30 cellular contexts compared by ENCODE assay signal in the genomic region with DNA sequence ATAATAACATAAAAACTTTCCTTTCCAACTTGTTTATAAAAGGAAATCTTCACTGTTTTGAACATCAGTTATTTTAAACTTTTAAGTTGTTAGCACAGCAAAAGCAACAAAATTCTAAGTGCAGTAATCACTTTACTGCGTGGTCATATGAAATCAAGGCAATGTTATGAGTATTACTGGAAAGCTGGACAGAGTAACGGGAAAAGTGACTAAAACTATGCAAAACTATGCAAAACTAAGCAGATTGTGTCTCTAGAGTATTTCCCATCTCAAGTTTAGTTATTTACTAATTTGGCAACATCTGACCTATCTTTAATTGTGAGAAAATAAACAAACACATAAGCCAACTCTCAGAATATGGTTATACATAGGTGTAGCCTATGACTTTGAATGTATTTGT.
"Had no signal": no experiment of that assay in that cellular context is flagged by ENCODE, and none has a peak within 500 bp of the region (broad histone marks: within the 10 kb centered on the region; RNA-seq: fewer than 3 reads in every experiment).

No MANE protein-coding gene starts in this region.

- H3K9me3 ChIP-seq: ascending aorta, breast epithelium, esophagus muscularis mucosa had no signal

- DNase-seq: activated CD4-positive, alpha-beta memory T cell treated with anti-CD3 and anti-CD28 coated beads, Interleukin-2, amount 10 ng/mL, durations not matched to agents 7 days and 5 days; activated CD4-positive, alpha-beta T cell treated with anti-CD3 and anti-CD28 coated beads for 1 hour; activated CD4-positive, alpha-beta T cell treated with anti-CD3 and anti-CD28 coated beads for 4 hours; activated CD4-positive, alpha-beta T cell treated with anti-CD3 and anti-CD28 coated beads, Interleukin-2, amount 10 ng/mL, durations not matched to agents 7 days and 5 days; activated CD4-positive, alpha-beta T cell treated with anti-CD3 and anti-CD28 coated beads, Interleukin-2, amount 50 U/mL, for 4 hours; activated CD8-positive, alpha-beta memory T cell treated with anti-CD3 and anti-CD28 coated beads, Interleukin-2, amount 50 U/mL, for 48 hours; activated gamma-delta T cell; activated naive CD4-positive, alpha-beta T cell; activated naive CD4-positive, alpha-beta T cell treated with anti-CD3 and anti-CD28 coated beads, Interleukin-2, amount 10 ng/mL, durations not matched to agents 7 days and 5 days; activated naive CD8-positive, alpha-beta T cell treated with anti-CD3 and anti-CD28 coated beads, Interleukin-2, amount 10 ng/mL, durations not matched to agents 7 days and 5 days; activated T-cell treated with anti-CD3 and anti-CD28 coated beads for 4 hours; activated T-cell treated with anti-CD3 and anti-CD28 coated beads, Interleukin-2, amount 50 U/mL, for 24 hours; activated T-cell treated with anti-CD3 and anti-CD28 coated beads, Interleukin-2, amount 50 U/mL, for 72 hours; central memory CD4-positive, alpha-beta T cell; dorsolateral prefrontal cortex; effector memory CD4-positive, alpha-beta T cell; endodermal cell; erythroblast; foreskin fibroblast; head of caudate nucleus; T-helper 2 cell had no signal

- H3K36me3 ChIP-seq: ascending aorta, breast epithelium, cardiac muscle cell, esophagus muscularis mucosa had no signal

- H3K4me1 ChIP-seq: ascending aorta, breast epithelium, esophagus muscularis mucosa had no signal

- ATAC-seq: activated naive CD4-positive, alpha-beta T cell treated with anti-CD3 and anti-CD28 coated beads, Interleukin-2, amount 50 U/mL, for 72 hours; activated T-cell treated with anti-CD3 and anti-CD28 coated beads, Interleukin-2, amount 50 U/mL, for 72 hours had no signal

- H3K4me3 Mint-ChIP-seq: activated CD4-positive, alpha-beta memory T cell treated with anti-CD3 and anti-CD28 coated beads, Interleukin-2, amount 10 ng/mL, durations not matched to agents 7 days and 5 days; activated CD4-positive, alpha-beta T cell treated with anti-CD3 and anti-CD28 coated beads, Interleukin-2, amount 10 ng/mL, durations not matched to agents 7 days and 5 days; activated naive CD4-positive, alpha-beta T cell treated with anti-CD3 and anti-CD28 coated beads, Interleukin-2, amount 10 ng/mL, durations not matched to agents 7 days and 5 days; activated naive CD8-positive, alpha-beta T cell treated with anti-CD3 and anti-CD28 coated beads, Interleukin-2, amount 10 ng/mL, durations not matched to agents 7 days and 5 days; activated T-cell treated with anti-CD3 and anti-CD28 coated beads, Interleukin-2, amount 50 U/mL, for 24 hours; activated T-cell treated with anti-CD3 and anti-CD28 coated beads, Interleukin-2, amount 50 U/mL, for 72 hours; brain; dendritic cell treated with granulocyte-macrophage colony-stimulating factor and Interleukin-4, amounts not matched to agents 40 ng/mL and 50 ng/mL, for 4 days; endodermal cell had no signal

- H3K36me3 Mint-ChIP-seq: activated naive CD4-positive, alpha-beta T cell treated with anti-CD3 and anti-CD28 coated beads, Interleukin-2, amount 10 ng/mL, durations not matched to agents 7 days and 5 days; activated naive CD8-positive, alpha-beta T cell treated with anti-CD3 and anti-CD28 coated beads, Interleukin-2, amount 10 ng/mL, durations not matched to agents 7 days and 5 days; brain had no signal

- H3K4me3 ChIP-seq: ascending aorta, breast epithelium, cardiac muscle cell, coronary artery, dorsolateral prefrontal cortex, esophagus muscularis mucosa had no signal

- H3K9me3 Mint-ChIP-seq: activated CD4-positive, alpha-beta memory T cell treated with anti-CD3 and anti-CD28 coated beads, Interleukin-2, amount 10 ng/mL, durations not matched to agents 7 days and 5 days; activated CD4-positive, alpha-beta T cell treated with anti-CD3 and anti-CD28 coated beads, Interleukin-2, amount 10 ng/mL, durations not matched to agents 7 days and 5 days; activated naive CD4-positive, alpha-beta T cell treated with anti-CD3 and anti-CD28 coated beads, Interleukin-2, amount 10 ng/mL, durations not matched to agents 7 days and 5 days; activated naive CD8-positive, alpha-beta T cell treated with anti-CD3 and anti-CD28 coated beads, Interleukin-2, amount 10 ng/mL, durations not matched to agents 7 days and 5 days; activated T-cell treated with anti-CD3 and anti-CD28 coated beads, Interleukin-2, amount 50 U/mL, for 72 hours; dendritic cell treated with granulocyte-macrophage colony-stimulating factor and Interleukin-4, amounts not matched to agents 40 ng/mL and 50 ng/mL, for 4 days; endodermal cell had no signal

- H3K27me3 ChIP-seq: ascending aorta, breast epithelium, cardiac muscle cell, dorsolateral prefrontal cortex had no signal

- H3K4me1 Mint-ChIP-seq: activated naive CD8-positive, alpha-beta T cell treated with anti-CD3 and anti-CD28 coated beads, Interleukin-2, amount 10 ng/mL, durations not matched to agents 7 days and 5 days; brain had no signal

- H3K27ac ChIP-seq: ascending aorta, breast epithelium, cardiac muscle cell, coronary artery, dorsolateral prefrontal cortex, esophagus muscularis mucosa had no signal

- FAIRE-seq: frontal cortex had no signal

- H3K27ac Mint-ChIP-seq: activated CD4-positive, alpha-beta memory T cell treated with anti-CD3 and anti-CD28 coated beads, Interleukin-2, amount 10 ng/mL, durations not matched to agents 7 days and 5 days; activated CD4-positive, alpha-beta T cell treated with anti-CD3 and anti-CD28 coated beads, Interleukin-2, amount 10 ng/mL, durations not matched to agents 7 days and 5 days; activated naive CD4-positive, alpha-beta T cell treated with anti-CD3 and anti-CD28 coated beads, Interleukin-2, amount 10 ng/mL, durations not matched to agents 7 days and 5 days; activated naive CD4-positive, alpha-beta T cell treated with anti-CD3 and anti-CD28 coated beads, Interleukin-2, amount 50 U/mL, for 72 hours; activated naive CD8-positive, alpha-beta T cell treated with anti-CD3 and anti-CD28 coated beads, Interleukin-2, amount 10 ng/mL, durations not matched to agents 7 days and 5 days; activated T-cell treated with anti-CD3 and anti-CD28 coated beads, Interleukin-2, amount 50 U/mL, for 24 hours; activated T-cell treated with anti-CD3 and anti-CD28 coated beads, Interleukin-2, amount 50 U/mL, for 72 hours; brain; dendritic cell treated with granulocyte-macrophage colony-stimulating factor and Interleukin-4, amounts not matched to agents 40 ng/mL and 50 ng/mL, for 4 days; endodermal cell had no signal
